27 cellular contexts compared by ENCODE assay signal in genomic region chr11:82976786-82977185, GRCh38.
DNase-seq lines count a peak whose midpoint lies in the region; ATAC-seq, FAIRE-seq and TF ChIP-seq lines count a peak whose summit lies in the region.
"Had no signal": no experiment of that assay in that cellular context is flagged by ENCODE, and none has a peak within 500 bp of the region (broad histone marks: within the 10 kb centered on the region; RNA-seq: fewer than 3 reads in every experiment).

No MANE protein-coding gene starts in this region.

- H3K36me3 Mint-ChIP-seq in stimulated activated memory B cell treated with anti-CD40 and anti-IgM and Interleukin-4, amounts not matched to agents 10 μg/mL and 1 μg/mL and 100 μg/mL, for 72 hours, result peaks cover 47% of the 10 kb centered on the region
- H3K36me3 Mint-ChIP-seq: CD14-positive monocyte had no signal

- H3K27me3 Mint-ChIP-seq in stimulated activated memory B cell treated with anti-CD40 and anti-IgM and Interleukin-4, amounts not matched to agents 10 μg/mL and 1 μg/mL and 100 μg/mL, for 72 hours, result no peaks in the 10 kb centered on the region
- H3K27me3 Mint-ChIP-seq: activated CD8-positive, alpha-beta T cell treated with anti-CD3 and anti-CD28 coated beads for 36 hours; activated T-helper 17 cell treated with anti-CD3 and anti-CD28 coated beads, Interleukin-2, amount 50 U/mL, for 72 hours had no signal

- no peak overlapping the region for H3K9ac ChIP-seq in OCI-LY1 (ENCODE audit: low read length)

- 0 out of 2 replicates have a peak overlapping the region, but pooled peaks have one; percentile 2 for H3K4me2 ChIP-seq in OCI-LY1 (ENCODE audit: low read length)

- H3K4me3 ChIP-seq in OCI-LY1 (ENCODE audit: low read depth, low read length, poor library complexity, severe bottlenecking), result no peak overlapping the region
- H3K4me3 ChIP-seq: SJSA1, transverse colon had no signal

- TF ChIP-seq CTCF in OCI-LY1 (IDR thresholded peaks at IDR 0.05; ENCODE audit: low read length), result no peak

- H3K27ac ChIP-seq in OCI-LY1 (ENCODE audit: low read depth, low read length, poor library complexity, severe bottlenecking), result peak overlapping the region; percentile 56
- H3K27ac ChIP-seq: SJSA1, transverse colon had no signal

- peaks cover 23% of the 10 kb centered on the region for H3K36me3 ChIP-seq in OCI-LY1 (ENCODE audit: insufficient read depth, low read length)
- H3K36me3 ChIP-seq: SJSA1 had no signal

- no peaks in the 10 kb centered on the region for H3K27me3 ChIP-seq in OCI-LY1 (ENCODE audit: insufficient read depth, low read length)
- H3K27me3 ChIP-seq: SJSA1, transverse colon had no signal

- H3K9me3 ChIP-seq in OCI-LY1 (ENCODE audit: low read length), result no peaks in the 10 kb centered on the region
- H3K9me3 ChIP-seq: SJSA1, transverse colon had no signal

- no peak for DNase-seq in GM12892 (ENCODE audit: insufficient read length)
- DNase-seq in H54 (ENCODE audit: insufficient read length, low spot score), result no peak
- DNase-seq in SIG-M5 treated with dmso at 0.1 percent for 504 hours (lab: John Stamatoyannopoulos, UW; ENCODE audit: unreplicated experiment), result no peak
- no peak for DNase-seq in activated CD4-positive, alpha-beta T cell treated with anti-CD3 and anti-CD28 coated beads for 4 hours
- DNase-seq: activated CD4-positive, alpha-beta T cell treated with anti-CD3 and anti-CD28 coated beads for 1 hour; activated CD8-positive, alpha-beta T cell treated with anti-CD3 and anti-CD28 coated beads for 36 hours; Calu3; DND-41; effector CD4-positive, alpha-beta T cell; glutamatergic neuron; islet precursor cell; naive thymus-derived CD4-positive, alpha-beta T cell; NCI-H1105; NCI-H1930; transverse colon had no signal

- H3K4me3 Mint-ChIP-seq in stimulated activated memory B cell treated with anti-CD40 and anti-IgM and Interleukin-4, amounts not matched to agents 10 μg/mL and 1 μg/mL and 100 μg/mL, for 72 hours, result no peak overlapping the region
- H3K4me3 Mint-ChIP-seq: activated CD8-positive, alpha-beta T cell treated with anti-CD3 and anti-CD28 coated beads for 36 hours; activated T-helper 17 cell treated with anti-CD3 and anti-CD28 coated beads, Interleukin-2, amount 50 U/mL, for 72 hours; CD14-positive monocyte; mesothelial cell of epicardium; naive thymus-derived CD4-positive, alpha-beta T cell had no signal

- ATAC-seq in stimulated activated memory B cell treated with anti-CD40 and anti-IgM and Interleukin-4, amounts not matched to agents 10 μg/mL and 1 μg/mL and 100 μg/mL, for 72 hours, result peak; percentile 57
- no peak for ATAC-seq in GM18505 (IDR thresholded peaks at IDR 0.05; ENCODE audit: unreplicated experiment)
- ATAC-seq: activated CD8-positive, alpha-beta T cell treated with anti-CD3 and anti-CD28 coated beads for 36 hours; activated naive CD4-positive, alpha-beta T cell treated with anti-CD3 and anti-CD28 coated beads, Interleukin-2, amount 50 U/mL, for 72 hours; activated T-helper 17 cell treated with anti-CD3 and anti-CD28 coated beads, Interleukin-2, amount 50 U/mL, for 72 hours; naive thymus-derived CD4-positive, alpha-beta T cell had no signal

- H3K4me1 Mint-ChIP-seq in stimulated activated memory B cell treated with anti-CD40 and anti-IgM and Interleukin-4, amounts not matched to agents 10 μg/mL and 1 μg/mL and 100 μg/mL, for 72 hours, result peaks cover 75% of the 10 kb centered on the region

- H3F3A ChIP-seq in OCI-LY1 (ENCODE audit: insufficient read depth, low read length), result no peaks in the 10 kb centered on the region

- H3K27ac Mint-ChIP-seq in stimulated activated memory B cell treated with anti-CD40 and anti-IgM and Interleukin-4, amounts not matched to agents 10 μg/mL and 1 μg/mL and 100 μg/mL, for 72 hours, result peak overlapping the region; percentile 53
- H3K27ac Mint-ChIP-seq: activated CD8-positive, alpha-beta T cell treated with anti-CD3 and anti-CD28 coated beads for 36 hours; activated naive CD4-positive, alpha-beta T cell treated with anti-CD3 and anti-CD28 coated beads, Interleukin-2, amount 50 U/mL, for 72 hours; activated T-helper 17 cell treated with anti-CD3 and anti-CD28 coated beads, Interleukin-2, amount 50 U/mL, for 72 hours; CD14-positive monocyte; mesothelial cell of epicardium had no signal

- no peaks in the 10 kb centered on the region for H3K9me2 ChIP-seq in OCI-LY1 (ENCODE audit: low read depth, low read length)

- peaks cover 51% of the 10 kb centered on the region for H3K4me1 ChIP-seq in OCI-LY1 (ENCODE audit: insufficient read depth, low read length, severe bottlenecking)
- H3K4me1 ChIP-seq: transverse colon had no signal

- H3K79me2 ChIP-seq in OCI-LY1 (ENCODE audit: insufficient read depth, low read length), result no peaks in the 10 kb centered on the region

- H2AFZ ChIP-seq in OCI-LY1 (ENCODE audit: low read length), result no peak overlapping the region

- H4K20me1 ChIP-seq in OCI-LY1 (ENCODE audit: insufficient read depth, low read length), result no peaks in the 10 kb centered on the region

- TF ChIP-seq POLR2A in GM12892 (IDR thresholded peaks at IDR 0.05; ENCODE audit: low read depth, low read length), result no peak
- no peak for TF ChIP-seq POLR2A in H54 (IDR thresholded peaks at IDR 0.05; ENCODE audit: low read depth, low read length)
- no peak for TF ChIP-seq POLR2A in GM18505 (IDR thresholded peaks at IDR 0.05; ENCODE audit: borderline replicate concordance, extremely low read depth, insufficient read depth, insufficient read length)

- FAIRE-seq in GM12892 (lab: Jason Lieb, UNC) (peak; percentile 60), H54 (lab: Jason Lieb, UNC) (peak; percentile 69)
- FAIRE-seq: bronchial epithelial cell, colon, GM12891, TTC549 had no signal

- H3K9me3 Mint-ChIP-seq in stimulated activated memory B cell treated with anti-CD40 and anti-IgM and Interleukin-4, amounts not matched to agents 10 μg/mL and 1 μg/mL and 100 μg/mL, for 72 hours, result no peaks in the 10 kb centered on the region
- H3K9me3 Mint-ChIP-seq: activated CD8-positive, alpha-beta T cell treated with anti-CD3 and anti-CD28 coated beads for 36 hours; activated T-helper 17 cell treated with anti-CD3 and anti-CD28 coated beads, Interleukin-2, amount 50 U/mL, for 72 hours; CD14-positive monocyte; mesothelial cell of epicardium had no signal
